8 cellular contexts compared by ENCODE assay signal in the genomic region with DNA sequence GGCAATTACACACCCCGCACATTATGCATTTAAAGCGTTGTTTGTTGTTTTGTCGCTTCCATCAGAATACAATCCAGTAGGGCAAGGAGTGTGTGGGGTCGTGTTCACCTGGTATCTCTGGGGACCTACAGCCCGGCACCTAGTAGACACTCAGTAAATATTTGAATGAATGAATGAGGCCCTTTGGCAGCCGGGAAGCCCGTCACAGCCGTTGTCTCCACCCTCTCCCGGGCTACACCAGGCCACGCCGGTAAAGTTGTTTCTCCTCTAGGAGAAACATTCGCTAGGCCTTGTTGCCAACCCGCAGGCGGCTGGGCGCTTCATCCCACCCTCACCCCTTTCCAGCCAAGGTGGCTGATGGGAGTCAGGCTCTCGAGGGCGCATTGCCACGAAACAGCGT. TPM values are rescaled to one million over a fixed set of nuclear protein-coding genes. Genes with fewer than 3 reads are reported as not detected.
DNase-seq lines count a peak whose midpoint lies in the region; ATAC-seq and TF ChIP-seq lines count a peak whose summit lies in the region.

No MANE protein-coding gene starts in this region.

- H3K4me2 ChIP-seq in MM.1S (ENCODE audit: low read depth, low read length), result peak overlapping the region; percentile 84

- no peaks in the 10 kb centered on the region for H4K20me1 ChIP-seq in MM.1S (ENCODE audit: insufficient read depth, low read length)

- H3K36me3 ChIP-seq in MM.1S (replicated peaks; ENCODE audit: insufficient read depth, low read length), result no peaks in the 10 kb centered on the region
- H3K36me3 ChIP-seq in urinary bladder (ENCODE audit: insufficient read depth), result no peaks in the 10 kb centered on the region

- WGBS in urinary bladder, result 10% methylated on average over 19 of the region's 19 CpGs

- DNase-seq in COLO668 (lab: John Stamatoyannopoulos, UW; ENCODE audit: unreplicated experiment) (peak; percentile 64), MM.1S (peak; percentile 43), caudate nucleus (lab: John Stamatoyannopoulos, UW) (peak in 8 of 61 donors; percentile 43 to 80 (median 59)), medulla oblongata (ENCODE audit: extremely low spot score) (peak; percentile 14), germinal center (ENCODE audit: low spot score) (no peak), NCI-H446 treated with DMSO at 0.1 percent for 48 hours (lab: John Stamatoyannopoulos, UW) (no peak)

- H3K4me3 ChIP-seq in MM.1S (ENCODE audit: low read length), result peak overlapping the region; percentile 82
- H3K4me3 ChIP-seq in urinary bladder (ENCODE audit: low read depth, low read length), result peak overlapping the region; percentile 91

- H3K79me2 ChIP-seq in MM.1S (ENCODE audit: low read length), result peaks cover 25% of the 10 kb centered on the region

- H3K27me3 ChIP-seq in MM.1S (replicated peaks; ENCODE audit: insufficient read depth, low read length), result no peaks in the 10 kb centered on the region

- peak overlapping the region; percentile 89 for H2AFZ ChIP-seq in MM.1S (ENCODE audit: low read length)

- H3K27ac ChIP-seq in MM.1S (ENCODE audit: low read length), result peak overlapping the region; percentile 92
- peak overlapping the region; percentile 95 for H3K27ac ChIP-seq in caudate nucleus (ENCODE audit: low read depth, low read length)
- H3K27ac ChIP-seq in urinary bladder (ENCODE audit: low read depth), result peak overlapping the region; percentile 94

- no peaks in the 10 kb centered on the region for H3K9me2 ChIP-seq in MM.1S (replicated peaks; ENCODE audit: insufficient read depth, low read length)

- peak overlapping the region; percentile 81 for H3K9ac ChIP-seq in MM.1S (ENCODE audit: low read length)

- peaks cover 31% of the 10 kb centered on the region for H3F3A ChIP-seq in MM.1S (ENCODE audit: insufficient read depth, low read length)

- ATAC-seq in GM21737 (IDR thresholded peaks at IDR 0.05; ENCODE audit: unreplicated experiment), result peak; percentile 1

- no peak for TF ChIP-seq CTCF in MM.1S (IDR thresholded peaks at IDR 0.05; ENCODE audit: low read length)

- H3K9me3 ChIP-seq in MM.1S (replicated peaks; ENCODE audit: insufficient read depth, low read length), result no peaks in the 10 kb centered on the region

- H3K4me1 ChIP-seq in MM.1S (ENCODE audit: low read length) (peaks cover 36% of the 10 kb centered on the region), urinary bladder (ENCODE audit: insufficient read depth) (peaks cover 2% of the 10 kb centered on the region)

RNA-seq across cellular contexts. Expression of a gene that starts 0.9 kb away (rescaled TPM):
- total RNA-seq in urinary bladder, result 52.1 TPM
- 13.7 TPM for polyA plus RNA-seq in urinary bladder

Comparison
In these comparisons a context has a peak if more than half of its experiments do, and no peak if none do; other contexts are left out.
1. DNase-seq: peak in COLO668 (single experiment), MM.1S (single experiment) and medulla oblongata (single experiment); none in germinal center (single experiment) and NCI-H446 treated with DMSO at 0.1 percent for 48 hours (single experiment).
2. Peak in every context shown above with its lines, with median percentiles within 50 percentile points of each other: H3K27ac ChIP-seq.